27 cellular contexts compared by ENCODE assay signal in the genomic region with DNA sequence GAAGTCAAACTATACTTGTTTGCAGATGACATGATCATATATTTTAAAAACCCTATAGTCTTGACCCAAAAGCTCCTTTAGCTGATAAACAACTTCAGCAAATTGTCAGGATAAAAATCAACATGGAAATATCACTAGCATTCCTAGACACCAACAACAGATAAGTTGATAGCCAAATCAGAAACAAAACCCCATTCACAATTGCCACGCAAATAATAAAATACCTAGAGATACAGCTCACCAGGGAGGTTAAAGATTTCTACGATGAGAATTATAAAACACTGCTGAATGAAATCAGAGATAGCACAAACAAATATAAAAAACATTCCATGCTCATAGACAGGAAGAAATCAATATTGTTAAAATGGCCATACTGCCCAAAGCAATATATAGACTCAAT.
"Had no signal": no experiment of that assay in that cellular context is flagged by ENCODE, and none has a peak within 500 bp of the region (broad histone marks: within the 10 kb centered on the region; RNA-seq: fewer than 3 reads in every experiment).

No MANE protein-coding gene starts in this region.

- H3K4me2 ChIP-seq: smooth muscle cell had no signal

- H3K9me3 Mint-ChIP-seq: type B pancreatic cell had no signal

- H3K36me3 Mint-ChIP-seq: immature natural killer cell; mesothelial cell of epicardium; naive thymus-derived CD4-positive, alpha-beta T cell; natural killer cell treated with Interleukin-12 subunit alpha and Interleukin-12 subunit beta and Interleukin-15 and Interleukin-18, amount 100 ng/mL, for 72 hours; stimulated activated memory B cell treated with anti-CD40 and anti-IgM and Interleukin-4, amounts not matched to agents 10 μg/mL and 1 μg/mL and 100 μg/mL, for 72 hours; type B pancreatic cell had no signal

- H3K4me1 Mint-ChIP-seq: immature natural killer cell; mesothelial cell of epicardium; naive thymus-derived CD4-positive, alpha-beta T cell; stimulated activated memory B cell treated with anti-CD40 and anti-IgM and Interleukin-4, amounts not matched to agents 10 μg/mL and 1 μg/mL and 100 μg/mL, for 72 hours; stimulated activated naive CD8-positive, alpha-beta T cell treated with anti-CD3 and anti-CD28 coated beads, Interleukin-15, amount 100 ng/mL, for 72 hours had no signal

- H3K4me3 ChIP-seq: left lung, lower lobe of right lung, ovary, right atrium auricular region, right lobe of liver, smooth muscle cell, tibial nerve, uterus had no signal

- H3K27me3 ChIP-seq: left lung, ovary, right atrium auricular region, right lobe of liver, tibial nerve, uterus had no signal

- H3K27ac ChIP-seq: left lung, lower lobe of right lung, ovary, right atrium auricular region, right lobe of liver, tibial nerve, uterus had no signal

- ATAC-seq: left colon; left lung; lower lobe of right lung; naive thymus-derived CD4-positive, alpha-beta T cell; natural killer cell treated with Interleukin-12 subunit alpha and Interleukin-12 subunit beta and Interleukin-15 and Interleukin-18, amount 100 ng/mL, for 72 hours; right lobe of liver; stimulated activated memory B cell treated with anti-CD40 and anti-IgM and Interleukin-4, amounts not matched to agents 10 μg/mL and 1 μg/mL and 100 μg/mL, for 72 hours; stimulated activated naive CD8-positive, alpha-beta T cell treated with anti-CD3 and anti-CD28 coated beads, Interleukin-15, amount 100 ng/mL, for 72 hours had no signal

- H3K36me3 ChIP-seq: left lung, lower lobe of right lung, ovary, right atrium auricular region, right lobe of liver, tibial nerve, uterus had no signal

- H3K4me1 ChIP-seq: left lung, lower lobe of right lung, right atrium auricular region, right lobe of liver, tibial nerve, uterus had no signal

- H3K27me3 Mint-ChIP-seq: naive thymus-derived CD4-positive, alpha-beta T cell; natural killer cell treated with Interleukin-12 subunit alpha and Interleukin-12 subunit beta and Interleukin-15 and Interleukin-18, amount 100 ng/mL, for 72 hours; progenitor cell of endocrine pancreas; stimulated activated memory B cell treated with anti-CD40 and anti-IgM and Interleukin-4, amounts not matched to agents 10 μg/mL and 1 μg/mL and 100 μg/mL, for 72 hours; stimulated activated naive CD8-positive, alpha-beta T cell treated with anti-CD3 and anti-CD28 coated beads, Interleukin-15, amount 100 ng/mL, for 72 hours; type B pancreatic cell had no signal

- H3K9me3 ChIP-seq: lower lobe of right lung, ovary, right atrium auricular region, right lobe of liver, tibial nerve, uterus had no signal

- DNase-seq: hypothalamus; immature natural killer cell; kidney; left colon; left lung; lower lobe of right lung; mesendoderm; naive thymus-derived CD4-positive, alpha-beta T cell; ovary; right lobe of liver; stimulated activated CD4-positive, alpha-beta T cell treated with anti-CD3 and anti-CD28 coated beads, Interleukin-1b, Interleukin-23, amount 100 ng/mL, for 48 hours; stimulated activated CD4-positive, alpha-beta T cell treated with anti-CD3 and anti-CD28 coated beads, Interleukin-2, amount 100 ng/mL, for 48 hours; stimulated activated CD4-positive, alpha-beta T cell treated with anti-CD3 and anti-CD28 coated beads, Interleukin-4, amount 100 ng/mL, for 4 hours; stimulated activated CD8-positive, alpha-beta memory T cell treated with anti-CD3 and anti-CD28 coated beads, Interleukin-4, amount 100 ng/mL, for 48 hours; stimulated activated naive CD4-positive, alpha-beta T cell treated with Interleukin-2 at 50 U/mL for 16 hours; stimulated activated naive CD8-positive, alpha-beta T cell treated with anti-CD3 and anti-CD28 coated beads, Interleukin-15, amount 100 ng/mL, for 72 hours; substantia nigra; uterus had no signal

- H3K27ac Mint-ChIP-seq: immature natural killer cell; mesothelial cell of epicardium; naive thymus-derived CD4-positive, alpha-beta T cell; natural killer cell treated with Interleukin-12 subunit alpha and Interleukin-12 subunit beta and Interleukin-15 and Interleukin-18, amount 100 ng/mL, for 72 hours; progenitor cell of endocrine pancreas; stimulated activated memory B cell treated with anti-CD40 and anti-IgM and Interleukin-4, amounts not matched to agents 10 μg/mL and 1 μg/mL and 100 μg/mL, for 72 hours; stimulated activated naive CD8-positive, alpha-beta T cell treated with anti-CD3 and anti-CD28 coated beads, Interleukin-15, amount 100 ng/mL, for 72 hours; type B pancreatic cell had no signal

- H3K4me3 Mint-ChIP-seq: immature natural killer cell; mesothelial cell of epicardium; naive thymus-derived CD4-positive, alpha-beta T cell; natural killer cell treated with Interleukin-12 subunit alpha and Interleukin-12 subunit beta and Interleukin-15 and Interleukin-18, amount 100 ng/mL, for 72 hours; stimulated activated memory B cell treated with anti-CD40 and anti-IgM and Interleukin-4, amounts not matched to agents 10 μg/mL and 1 μg/mL and 100 μg/mL, for 72 hours; stimulated activated naive CD8-positive, alpha-beta T cell treated with anti-CD3 and anti-CD28 coated beads, Interleukin-15, amount 100 ng/mL, for 72 hours; type B pancreatic cell had no signal

- FAIRE-seq: islet of Langerhans, kidney had no signal
